33 cellular contexts compared by ENCODE assay signal in genomic region chr4:23041501-23041900, GRCh38.
"Had no signal": no experiment of that assay in that cellular context is flagged by ENCODE, and none has a peak within 500 bp of the region (broad histone marks: within the 10 kb centered on the region; RNA-seq: fewer than 3 reads in every experiment).

No MANE protein-coding gene starts in this region.

- DNase-seq: activated CD4-positive, alpha-beta memory T cell treated with anti-CD3 and anti-CD28 coated beads, Interleukin-2, amount 10 ng/mL, durations not matched to agents 7 days and 5 days; activated CD4-positive, alpha-beta T cell treated with anti-CD3 and anti-CD28 coated beads for 1 hour; activated CD4-positive, alpha-beta T cell treated with anti-CD3 and anti-CD28 coated beads for 48 hours; activated CD4-positive, CD25-positive, alpha-beta regulatory T cell; activated CD8-positive, alpha-beta memory T cell treated with anti-CD3 and anti-CD28 coated beads for 24 hours; activated CD8-positive, alpha-beta memory T cell treated with anti-CD3 and anti-CD28 coated beads, Interleukin-2, amount 10 ng/mL, durations not matched to agents 7 days and 5 days; activated CD8-positive, alpha-beta memory T cell treated with anti-CD3 and anti-CD28 coated beads, Interleukin-2, amount 50 U/mL, for 48 hours; activated effector memory CD4-positive, alpha-beta T cell treated with Interleukin-2 at 50 U/mL for 16 hours; activated naive CD4-positive, alpha-beta T cell treated with anti-CD3 and anti-CD28 coated beads, Interleukin-2, amount 10 ng/mL, durations not matched to agents 7 days and 5 days; activated naive CD8-positive, alpha-beta T cell treated with anti-CD3 and anti-CD28 coated beads, Interleukin-2, amount 50 U/mL, for 24 hours; activated T-cell treated with anti-CD3 and anti-CD28 coated beads, Interleukin-2, amount 50 U/mL, for 48 hours; anterior cingulate cortex; Kasumi-1; KBM-7; NCI-H1092 treated with DMSO at 0.1 percent for 48 hours; NCI-H1417; NCI-H146; NCI-H187; NCI-H2029 treated with DMSO at 0.1 percent for 48 hours; NCI-H2107; NCI-H2171; NCI-H446 treated with DMSO at 0.1 percent for 48 hours; NCI-H524; Right ventricle myocardium superior; SW 1271; T-helper 1 cell; T-helper 2 cell; T-helper 9 cell; WERI-Rb-1 had no signal

- H3K4me3 Mint-ChIP-seq: activated CD4-positive, alpha-beta memory T cell treated with anti-CD3 and anti-CD28 coated beads, Interleukin-2, amount 10 ng/mL, durations not matched to agents 7 days and 5 days; activated CD8-positive, alpha-beta memory T cell treated with anti-CD3 and anti-CD28 coated beads, Interleukin-2, amount 10 ng/mL, durations not matched to agents 7 days and 5 days; activated naive CD4-positive, alpha-beta T cell treated with anti-CD3 and anti-CD28 coated beads, Interleukin-2, amount 10 ng/mL, durations not matched to agents 7 days and 5 days; activated naive CD8-positive, alpha-beta T cell; activated naive CD8-positive, alpha-beta T cell treated with anti-CD3 and anti-CD28 coated beads, Interleukin-2, amount 50 U/mL, for 24 hours; central memory CD8-positive, alpha-beta T cell had no signal

- H3K27me3 Mint-ChIP-seq: activated CD4-positive, alpha-beta memory T cell treated with anti-CD3 and anti-CD28 coated beads, Interleukin-2, amount 10 ng/mL, durations not matched to agents 7 days and 5 days; activated CD8-positive, alpha-beta memory T cell treated with anti-CD3 and anti-CD28 coated beads, Interleukin-2, amount 10 ng/mL, durations not matched to agents 7 days and 5 days; activated naive CD4-positive, alpha-beta T cell treated with anti-CD3 and anti-CD28 coated beads, Interleukin-2, amount 10 ng/mL, durations not matched to agents 7 days and 5 days; activated naive CD8-positive, alpha-beta T cell; activated naive CD8-positive, alpha-beta T cell treated with anti-CD3 and anti-CD28 coated beads, Interleukin-2, amount 50 U/mL, for 24 hours; central memory CD8-positive, alpha-beta T cell had no signal

- H3K27ac Mint-ChIP-seq: activated CD4-positive, alpha-beta memory T cell treated with anti-CD3 and anti-CD28 coated beads, Interleukin-2, amount 10 ng/mL, durations not matched to agents 7 days and 5 days; activated CD8-positive, alpha-beta memory T cell treated with anti-CD3 and anti-CD28 coated beads, Interleukin-2, amount 10 ng/mL, durations not matched to agents 7 days and 5 days; activated naive CD4-positive, alpha-beta T cell treated with anti-CD3 and anti-CD28 coated beads, Interleukin-2, amount 10 ng/mL, durations not matched to agents 7 days and 5 days; activated naive CD8-positive, alpha-beta T cell; activated naive CD8-positive, alpha-beta T cell treated with anti-CD3 and anti-CD28 coated beads, Interleukin-2, amount 50 U/mL, for 24 hours had no signal

- H3K9me3 Mint-ChIP-seq: activated naive CD4-positive, alpha-beta T cell treated with anti-CD3 and anti-CD28 coated beads, Interleukin-2, amount 10 ng/mL, durations not matched to agents 7 days and 5 days; activated naive CD8-positive, alpha-beta T cell treated with anti-CD3 and anti-CD28 coated beads, Interleukin-2, amount 50 U/mL, for 24 hours had no signal

- H3K4me1 Mint-ChIP-seq: activated CD4-positive, alpha-beta memory T cell treated with anti-CD3 and anti-CD28 coated beads, Interleukin-2, amount 10 ng/mL, durations not matched to agents 7 days and 5 days; activated CD8-positive, alpha-beta memory T cell treated with anti-CD3 and anti-CD28 coated beads, Interleukin-2, amount 10 ng/mL, durations not matched to agents 7 days and 5 days; activated naive CD4-positive, alpha-beta T cell treated with anti-CD3 and anti-CD28 coated beads, Interleukin-2, amount 10 ng/mL, durations not matched to agents 7 days and 5 days; activated naive CD8-positive, alpha-beta T cell treated with anti-CD3 and anti-CD28 coated beads, Interleukin-2, amount 50 U/mL, for 24 hours; central memory CD8-positive, alpha-beta T cell had no signal

- H3K4me3 ChIP-seq: cardiac muscle cell had no signal

- ATAC-seq: activated CD8-positive, alpha-beta memory T cell treated with anti-CD3 and anti-CD28 coated beads, Interleukin-2, amount 10 ng/mL, durations not matched to agents 7 days and 5 days; activated naive CD8-positive, alpha-beta T cell treated with anti-CD3 and anti-CD28 coated beads, Interleukin-2, amount 50 U/mL, for 24 hours; Panc1 had no signal

- H3K36me3 Mint-ChIP-seq: activated CD8-positive, alpha-beta memory T cell treated with anti-CD3 and anti-CD28 coated beads, Interleukin-2, amount 10 ng/mL, durations not matched to agents 7 days and 5 days; activated naive CD4-positive, alpha-beta T cell treated with anti-CD3 and anti-CD28 coated beads, Interleukin-2, amount 10 ng/mL, durations not matched to agents 7 days and 5 days; activated naive CD8-positive, alpha-beta T cell had no signal

- H3K36me3 ChIP-seq: cardiac muscle cell, WERI-Rb-1 had no signal

- H3K27ac ChIP-seq: cardiac muscle cell, WERI-Rb-1 had no signal

- H3K27me3 ChIP-seq: cardiac muscle cell had no signal
